ENCODE assay signal across 8 cellular contexts in genomic region chr11:106156290-106156937, GRCh38.
DNase-seq lines count a peak whose midpoint lies in the region; ATAC-seq and TF ChIP-seq lines count a peak whose summit lies in the region.

No MANE protein-coding gene starts in this region.

- no peaks in the 10 kb centered on the region for H3K27me3 ChIP-seq in mammary epithelial cell (ENCODE audit: insufficient read depth, low read length)

- H3K27ac ChIP-seq in mammary epithelial cell (ENCODE audit: insufficient read depth, low read depth, low read length) = no peak overlapping the region

- dilution Hi-C loops in mammary epithelial cell (cut with HindIII; ENCODE audit: low sequenced_read_pairs) = no loop called here

- CTCF ChIA-PET in mammary epithelial cell (lab: Charles Lee; ENCODE audit: low non-redundant PET) = interaction anchor here (0.6 to 1.0 kb wide), 2 partner anchors 36 to 39 kb away, joined by 3 to 4 read pairs; no protein-coding TSS in a partner anchor

- WGBS in mammary epithelial cell (ENCODE audit: low coverage, missing lambda C conversion rate) = 28% methylated on average over 4 of the region's 4 CpGs

- H3K4me1 ChIP-seq in mammary epithelial cell (ENCODE audit: insufficient read depth, low read length) = peaks cover 23% of the 10 kb centered on the region

- no peak overlapping the region for H3K4me3 ChIP-seq in NB4 (ENCODE audit: low read depth, low read length)
- no peak overlapping the region for H3K4me3 ChIP-seq in mammary epithelial cell (replicated peaks in 1 of 3; ENCODE audit: insufficient read depth in 1 of 3, low read depth in 2 of 3, low read length in 3 of 3)

- no TSS peak for BruUV-seq in mammary epithelial cell (replicated peaks; lab: Mats Ljungman, UMichigan)

- no peak for ATAC-seq in HG03139 (IDR thresholded peaks at IDR 0.05; ENCODE audit: unreplicated experiment)

- H3K36me3 ChIP-seq in mammary epithelial cell (ENCODE audit: insufficient read depth, low read length) = no peaks in the 10 kb centered on the region

- TF ChIP-seq POLR2A in NB4 (IDR thresholded peaks at IDR 0.05; ENCODE audit: extremely low read depth, insufficient read length) = no peak

- in situ Hi-C loops in mammary epithelial cell (cut with MboI; ENCODE audit: low sequenced_read_pairs in 2 of 2) = no loop called here

- DNase-seq in NCI-H510A treated with DMSO at 0.1 percent for 48 hours (lab: John Stamatoyannopoulos, UW) = peak; percentile 28
- no peak for DNase-seq in NCI-H510A (lab: John Stamatoyannopoulos, UW)
- DNase-seq in HCEC 1CT = peak; percentile 77
- peak; percentile 54 for DNase-seq in NB4 (ENCODE audit: low read depth)
- DNase-seq in mammary epithelial cell = peak; percentile 58
- DNase-seq in medulla oblongata (ENCODE audit: extremely low spot score) = peak; percentile 53
- no peak for DNase-seq in NCI-H2029 treated with DMSO at 0.1 percent for 48 hours (lab: John Stamatoyannopoulos, UW)

- H3K79me2 ChIP-seq in mammary epithelial cell (ENCODE audit: insufficient read depth, low read length) = no peaks in the 10 kb centered on the region

- no peak overlapping the region for H3K9ac ChIP-seq in mammary epithelial cell (ENCODE audit: insufficient read depth, low read length)

- no peaks in the 10 kb centered on the region for H3K9me3 ChIP-seq in mammary epithelial cell (replicated peaks; ENCODE audit: insufficient read depth, low read length)

- no peaks in the 10 kb centered on the region for H4K20me1 ChIP-seq in mammary epithelial cell (ENCODE audit: insufficient read depth, low read length)

- no peak overlapping the region for H3K4me2 ChIP-seq in mammary epithelial cell (ENCODE audit: insufficient read depth, low read depth, low read length)

- no peak overlapping the region for H2AFZ ChIP-seq in mammary epithelial cell (ENCODE audit: low read depth, low read length)

- intact Hi-C loops in mammary epithelial cell (cut with micrococcal nuclease) = loop anchor here (1.0 to 10.0 kb wide), 6 partner anchors 148 to 880 kb away; no protein-coding TSS in a partner anchor

- TF ChIP-seq CTCF in NB4 (IDR thresholded peaks at IDR 0.05; ENCODE audit: low read depth, low read length) (peak; percentile 38), mammary epithelial cell (conservative IDR thresholded peaks at IDR 0.05 in 1 of 2, IDR thresholded peaks at IDR 0.05 in 1 of 2; ENCODE audit: extremely low read depth in 1 of 2, insufficient read depth in 1 of 2, low read depth in 1 of 2, low read length in 2 of 2) (peak; percentile 40 to 63)

Comparison
In these comparisons a context has a peak if more than half of its experiments do, and no peak if none do; other contexts are left out.
1. DNase-seq: peak in NCI-H510A treated with DMSO at 0.1 percent for 48 hours (single experiment), HCEC 1CT (single experiment), NB4 (single experiment), mammary epithelial cell (single experiment) and medulla oblongata (single experiment); none in NCI-H510A (single experiment) and NCI-H2029 treated with DMSO at 0.1 percent for 48 hours (single experiment).